In the genomic region with DNA sequence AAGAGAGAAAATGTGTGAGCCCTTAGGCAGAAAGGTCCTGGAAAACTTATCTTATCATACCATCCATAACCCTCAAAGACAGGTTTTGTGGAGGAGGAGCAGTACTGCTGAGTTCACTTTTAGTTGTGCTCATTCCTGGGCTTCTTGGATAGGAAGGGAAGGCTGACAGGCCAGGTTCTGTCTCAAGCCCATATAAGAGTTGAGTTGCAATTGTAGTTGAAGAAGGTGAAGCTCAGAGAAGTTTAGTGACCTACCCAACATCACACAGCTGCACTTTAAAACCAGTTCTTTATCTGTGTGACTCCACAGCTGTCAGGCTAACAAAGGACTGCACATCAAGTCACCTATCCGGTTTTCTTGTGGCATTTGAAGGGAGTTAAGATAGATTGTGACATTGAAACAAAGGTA, we compare ENCODE assay signal across 15 cellular contexts. TPM values are rescaled to one million over a fixed set of nuclear protein-coding genes. Genes with fewer than 3 reads are reported as not detected.
DNase-seq lines count a peak whose midpoint lies in the region; ATAC-seq and TF ChIP-seq lines count a peak whose summit lies in the region.
"Had no signal": no experiment of that assay in that cellular context is flagged by ENCODE, and none has a peak within 500 bp of the region (broad histone marks: within the 10 kb centered on the region; RNA-seq: fewer than 3 reads in every experiment).

No MANE protein-coding gene starts in this region.

- H3K4me1 Mint-ChIP-seq in Caco-2 (ENCODE audit: low read depth, unreplicated experiment) = peaks cover 91% of the 10 kb centered on the region
- peaks cover 91% of the 10 kb centered on the region for H3K4me1 Mint-ChIP-seq in osteocyte (ENCODE audit: unreplicated experiment)
- H3K4me1 Mint-ChIP-seq: CD4-positive, alpha-beta memory T cell; naive B cell had no signal

- H3K4me3 Mint-ChIP-seq in Caco-2 (ENCODE audit: unreplicated experiment) (peak overlapping the region; percentile 40), osteocyte (ENCODE audit: unreplicated experiment) (no peak overlapping the region)
- H3K4me3 Mint-ChIP-seq: CD4-positive, alpha-beta memory T cell; naive B cell had no signal

- H3K27ac ChIP-seq in epithelial cell of prostate = peak overlapping the region; percentile 69

- DNase-seq in Caco-2 = peak; percentile 55 to 57
- peak; percentile 81 for DNase-seq in NCI-H226
- no peak for DNase-seq in epithelial cell of prostate (ENCODE audit: low read depth, low spot score)
- DNase-seq in osteocyte (ENCODE audit: extremely low spot score, unreplicated experiment) = no peak
- DNase-seq in NCI-H446 treated with DMSO at 0.1 percent for 48 hours (lab: John Stamatoyannopoulos, UW) = no peak
- no peak for DNase-seq in KBM-7
- DNase-seq: activated CD4-positive, alpha-beta T cell treated with anti-CD3 and anti-CD28 coated beads, Interleukin-2, amount 50 U/mL, for 1 hour; anterior cingulate cortex; CD4-positive, alpha-beta memory T cell; KG1; naive B cell; NCI-H1092 treated with DMSO at 0.1 percent for 48 hours had no signal

- ATAC-seq in GM21526 (IDR thresholded peaks at IDR 0.05; ENCODE audit: low FRiP score, unreplicated experiment) = no peak
- ATAC-seq in GM18502 (IDR thresholded peaks at IDR 0.05; ENCODE audit: poor library complexity, unreplicated experiment) = no peak

- H3K36me3 Mint-ChIP-seq in Caco-2 (ENCODE audit: insufficient read depth, unreplicated experiment) (peaks cover 58% of the 10 kb centered on the region), osteocyte (ENCODE audit: unreplicated experiment) (peaks cover 4% of the 10 kb centered on the region)
- H3K36me3 Mint-ChIP-seq: CD4-positive, alpha-beta memory T cell had no signal

- peak overlapping the region; percentile 75 for H3K27ac Mint-ChIP-seq in Caco-2 (ENCODE audit: unreplicated experiment)
- H3K27ac Mint-ChIP-seq in osteocyte (ENCODE audit: unreplicated experiment) = peak overlapping the region; percentile 87
- H3K27ac Mint-ChIP-seq: CD4-positive, alpha-beta memory T cell had no signal

- intact Hi-C loops in Caco-2 (cut with micrococcal nuclease; ENCODE audit: unreplicated experiment) = loop anchor here (1.0 to 10.0 kb wide), 3 partner anchors 36 to 272 kb away; no protein-coding TSS in a partner anchor

- no TSS peak for BruUV-seq in Caco-2 (replicated peaks; lab: Mats Ljungman, UMichigan)

- TF ChIP-seq CTCF in Caco-2 (IDR thresholded peaks at IDR 0.05; ENCODE audit: insufficient read depth in 1 of 2, low read depth in 1 of 2, low read length in 1 of 2, severe bottlenecking in 1 of 2, unreplicated experiment in 1 of 2) = no peak
- TF ChIP-seq CTCF in osteocyte (IDR thresholded peaks at IDR 0.05) = no peak

- H3K27me3 Mint-ChIP-seq in Caco-2 (ENCODE audit: insufficient read depth, unreplicated experiment) = no peaks in the 10 kb centered on the region
- no peaks in the 10 kb centered on the region for H3K27me3 Mint-ChIP-seq in osteocyte (ENCODE audit: unreplicated experiment)

- H3K36me3 ChIP-seq in Caco-2 (ENCODE audit: control insufficient read depth, insufficient read depth, low read length) = no peaks in the 10 kb centered on the region

- H3K4me1 ChIP-seq in Caco-2 = peaks cover 94% of the 10 kb centered on the region

- no peaks in the 10 kb centered on the region for H3K27me3 ChIP-seq in Caco-2 (replicated peaks; ENCODE audit: control insufficient read depth, insufficient read depth, low read length)

- H3K9me3 Mint-ChIP-seq in Caco-2 (ENCODE audit: unreplicated experiment) (no peaks in the 10 kb centered on the region), osteocyte (ENCODE audit: unreplicated experiment) (no peaks in the 10 kb centered on the region)
- H3K9me3 Mint-ChIP-seq: CD4-positive, alpha-beta memory T cell had no signal

- H3K9me3 ChIP-seq in Caco-2 = no peaks in the 10 kb centered on the region

- POLR2A ChIA-PET in Caco-2 (lab: Charles Lee) = no interaction called here

- no peak overlapping the region for H3K4me3 ChIP-seq in Caco-2 (ENCODE audit: low read depth, low read length)
- H3K4me3 ChIP-seq: coronary artery had no signal

- CTCF ChIA-PET in Caco-2 (lab: Charles Lee) = interaction anchor here (0.7 kb wide), 1 partner anchor 113 kb away, joined by 3 read pairs; no protein-coding TSS in a partner anchor

- in situ Hi-C loops in KBM-7 (cut with MboI; ENCODE audit: low pct_unique_long_range_greater_than_20kb, low sequenced_read_pairs) = no loop called here

RNA-seq across cellular contexts. Expression of gene TEAD1, which starts 13.0 kb away (rescaled TPM):
- total RNA-seq in Caco-2 (2022) (134 and 144 TPM in 2 replicates), osteocyte (152 and 154 TPM in 2 replicates)

Comparison
In these comparisons a context has a peak if more than half of its experiments do, and no peak if none do; other contexts are left out.
1. DNase-seq: peak in Caco-2 (2 of 2) and NCI-H226 (single experiment); none in epithelial cell of prostate (single experiment), osteocyte (single experiment), NCI-H446 treated with DMSO at 0.1 percent for 48 hours (single experiment) and KBM-7 (single experiment).